Comparison of ENCODE assay signal across 9 cellular contexts in the genomic region with DNA sequence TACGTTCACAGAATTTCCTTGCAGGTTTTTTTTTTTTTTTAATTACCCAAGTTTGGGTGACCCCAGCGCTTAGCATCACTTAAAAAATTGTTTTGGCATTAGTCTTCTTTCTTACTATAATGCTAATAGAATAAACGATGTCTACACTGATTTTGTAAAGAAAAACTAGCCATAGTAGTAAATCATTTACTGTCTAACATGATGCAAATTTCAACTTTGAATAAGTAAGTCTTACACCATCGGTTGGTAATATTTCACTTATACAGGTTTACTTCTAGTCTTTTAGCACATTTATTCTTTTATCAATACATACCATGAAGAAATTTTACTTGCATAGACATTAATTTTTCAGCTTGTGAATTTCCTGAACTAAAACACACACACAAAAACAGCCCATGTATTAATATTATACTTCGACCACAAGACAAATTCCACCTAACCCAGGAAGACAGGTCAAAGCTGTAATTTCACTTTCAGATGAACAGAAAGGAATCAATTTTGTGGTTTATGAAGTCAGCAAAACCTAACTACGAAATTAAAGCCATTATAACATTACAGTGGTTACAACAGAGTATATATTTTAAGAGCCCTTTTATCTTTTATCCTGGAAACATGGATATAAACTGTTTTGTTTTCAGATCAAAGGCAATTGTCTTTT. TPM values are rescaled to one million over a fixed set of nuclear protein-coding genes. Genes with fewer than 3 reads are reported as not detected.
DNase-seq lines count a peak whose midpoint lies in the region; ATAC-seq, FAIRE-seq and TF ChIP-seq lines count a peak whose summit lies in the region.
"Had no signal": no experiment of that assay in that cellular context is flagged by ENCODE, and none has a peak within 500 bp of the region (broad histone marks: within the 10 kb centered on the region; RNA-seq: fewer than 3 reads in every experiment).

No MANE protein-coding gene starts in this region.

- H2AK5ac ChIP-seq in mesenchymal stem cell (ENCODE audit: low read length, severe bottlenecking), result no peak overlapping the region

- H2BK120ac ChIP-seq in mesenchymal stem cell (ENCODE audit: low read depth, low read length), result no peak overlapping the region

- no peak overlapping the region for H4K91ac ChIP-seq in mesenchymal stem cell (ENCODE audit: low read length)

- in situ Hi-C loops in GM13977 (cut with MboI; ENCODE audit: low pct_unique_long_range_greater_than_20kb, low sequenced_read_pairs, unreplicated experiment), result no loop called here

- peak overlapping the region; percentile 95 for H3K4me3 Mint-ChIP-seq in T-helper 1 cell treated with Interleukin-12 subunit alpha and Interleukin-12 subunit beta and Interleukin-4 antibody, amounts not matched to agents 30 μg/mL and 1 μg/mL, for 36 hours
- H3K4me3 Mint-ChIP-seq: stimulated activated naive B cell treated with anti-CD40 and anti-IgM and Interleukin-4, amounts not matched to agents 10 μg/mL and 1 μg/mL and 100 μg/mL, for 72 hours had no signal

- no peak overlapping the region for H3K27ac ChIP-seq in mesenchymal stem cell (ENCODE audit: low read length, poor library complexity, severe bottlenecking)
- H3K27ac ChIP-seq in pancreas, result no peak overlapping the region
- no peak overlapping the region for H3K27ac ChIP-seq in effector memory CD4-positive, alpha-beta T cell (ENCODE audit: insufficient read depth, low read length, poor library complexity, severe bottlenecking)

- POLR2A ChIA-PET in HEK293T (lab: Yijun Ruan, JAX), result no interaction called here

- H4K8ac ChIP-seq in mesenchymal stem cell (ENCODE audit: low read length), result no peak overlapping the region

- no peak overlapping the region for H2BK5ac ChIP-seq in mesenchymal stem cell (ENCODE audit: low read depth, low read length, poor library complexity, severe bottlenecking)

- H3K27me3 Mint-ChIP-seq in T-helper 1 cell treated with Interleukin-12 subunit alpha and Interleukin-12 subunit beta and Interleukin-4 antibody, amounts not matched to agents 30 μg/mL and 1 μg/mL, for 36 hours (ENCODE audit: low read depth), result no peaks in the 10 kb centered on the region

- peaks cover 66% of the 10 kb centered on the region for H3K4me1 Mint-ChIP-seq in T-helper 1 cell treated with Interleukin-12 subunit alpha and Interleukin-12 subunit beta and Interleukin-4 antibody, amounts not matched to agents 30 μg/mL and 1 μg/mL, for 36 hours (ENCODE audit: low read depth)

- H3K4me2 ChIP-seq in mesenchymal stem cell (ENCODE audit: low read length, poor library complexity, severe bottlenecking), result no peak overlapping the region

- H3K18ac ChIP-seq in mesenchymal stem cell (ENCODE audit: low read depth in 1 of 2, low read length in 2 of 2), result no peak overlapping the region

- DNase-seq in GM13977 (ENCODE audit: low spot score) (peak; percentile 40), HEK293T (ENCODE audit: extremely low spot score) (no peak), mesenchymal stem cell (no peak), pancreas (no peak), amniotic stem cell (lab: John Stamatoyannopoulos, UW) (no peak)
- DNase-seq in effector memory CD4-positive, alpha-beta T cell, result no peak
- DNase-seq: stimulated activated naive B cell treated with anti-CD40 and anti-IgM and Interleukin-4, amounts not matched to agents 10 μg/mL and 1 μg/mL and 100 μg/mL, for 72 hours had no signal

- no peak overlapping the region for H3K4ac ChIP-seq in mesenchymal stem cell (ENCODE audit: low read depth in 1 of 2, low read length in 2 of 2)

- H3K9me3 Mint-ChIP-seq in T-helper 1 cell treated with Interleukin-12 subunit alpha and Interleukin-12 subunit beta and Interleukin-4 antibody, amounts not matched to agents 30 μg/mL and 1 μg/mL, for 36 hours, result no peaks in the 10 kb centered on the region

- no peak overlapping the region for H3K14ac ChIP-seq in mesenchymal stem cell (ENCODE audit: low read length in 2 of 2)

- no peak for FAIRE-seq in pancreas (lab: Jason Lieb, UNC)

- H3K9me3 ChIP-seq in mesenchymal stem cell (ENCODE audit: control insufficient read depth, low read length) (no peaks in the 10 kb centered on the region), pancreas (no peaks in the 10 kb centered on the region)
- H3K9me3 ChIP-seq in effector memory CD4-positive, alpha-beta T cell (ENCODE audit: control insufficient read depth, low read length), result no peaks in the 10 kb centered on the region

- peak overlapping the region; percentile 60 for H3K27ac Mint-ChIP-seq in T-helper 1 cell treated with Interleukin-12 subunit alpha and Interleukin-12 subunit beta and Interleukin-4 antibody, amounts not matched to agents 30 μg/mL and 1 μg/mL, for 36 hours
- H3K27ac Mint-ChIP-seq: stimulated activated naive B cell treated with anti-CD40 and anti-IgM and Interleukin-4, amounts not matched to agents 10 μg/mL and 1 μg/mL and 100 μg/mL, for 72 hours had no signal

- H2BK15ac ChIP-seq in mesenchymal stem cell (ENCODE audit: low read depth, poor library complexity, severe bottlenecking), result no peak overlapping the region

- intact Hi-C loops in pancreas (cut with DNase I), result no loop called here

- H3K4me1 ChIP-seq in mesenchymal stem cell (ENCODE audit: control insufficient read depth, insufficient read depth, low read depth, low read length), result peaks cover 1% of the 10 kb centered on the region
- H3K4me1 ChIP-seq in pancreas, result peaks cover 13 to 26% (median 23%) of the 10 kb centered on the region in 3 donors
- H3K4me1 ChIP-seq in effector memory CD4-positive, alpha-beta T cell (ENCODE audit: control insufficient read depth, insufficient read depth, low read length, poor library complexity, severe bottlenecking), result peaks cover 17% of the 10 kb centered on the region

- 90% methylated on average over 2 of the region's 6 CpGs for WGBS in mesenchymal stem cell
- WGBS in pancreas, 2 donors, result 28 to 36% methylated on average over 6 of the region's 6 CpGs

- no peak overlapping the region for H3K23ac ChIP-seq in mesenchymal stem cell (ENCODE audit: low read length in 2 of 2)

- H3K79me1 ChIP-seq in mesenchymal stem cell (replicated peaks; ENCODE audit: low read length, poor library complexity, severe bottlenecking), result peaks cover 4% of the 10 kb centered on the region

- no peaks in the 10 kb centered on the region for H3K36me3 ChIP-seq in mesenchymal stem cell (ENCODE audit: control insufficient read depth in 1 of 2, insufficient read depth in 2 of 2, low read depth in 1 of 2, low read length in 2 of 2)
- H3K36me3 ChIP-seq in pancreas, result no peaks in the 10 kb centered on the region
- no peaks in the 10 kb centered on the region for H3K36me3 ChIP-seq in effector memory CD4-positive, alpha-beta T cell (ENCODE audit: control insufficient read depth, insufficient read depth, low read length)

- H3K27me3 ChIP-seq in mesenchymal stem cell (ENCODE audit: control insufficient read depth in 1 of 2, insufficient read depth in 1 of 2, low read length in 2 of 2) (no peaks in the 10 kb centered on the region), pancreas (no peaks in the 10 kb centered on the region)
- no peaks in the 10 kb centered on the region for H3K27me3 ChIP-seq in effector memory CD4-positive, alpha-beta T cell (replicated peaks; ENCODE audit: control insufficient read depth, insufficient read depth, low read length, poor library complexity, severe bottlenecking)

- ATAC-seq in pancreas (no peak), HG02642 (IDR thresholded peaks at IDR 0.05; ENCODE audit: poor library complexity, unreplicated experiment) (no peak)

- H3K4me3 ChIP-seq in mesenchymal stem cell (ENCODE audit: insufficient read depth in 1 of 2, low read depth in 1 of 2, low read length in 2 of 2) (peak overlapping the region in 1 of 2 experiments; percentile 93), pancreas (peak overlapping the region in 1 of 4 donors; percentile 91)
- no peak overlapping the region for H3K4me3 ChIP-seq in effector memory CD4-positive, alpha-beta T cell (ENCODE audit: insufficient read depth, low read depth, low read length, poor library complexity, severe bottlenecking)

- no peak overlapping the region for H2AFZ ChIP-seq in mesenchymal stem cell (ENCODE audit: low read depth, low read length)

- TF ChIP-seq CTCF in GM13977 (IDR thresholded peaks at IDR 0.05; ENCODE audit: extremely low read depth, insufficient read depth, missing control alignments) (no peak), pancreas (IDR thresholded peaks at IDR 0.05) (no peak)

- H2BK12ac ChIP-seq in mesenchymal stem cell (ENCODE audit: low read length in 2 of 2), result no peak overlapping the region

- H3K9ac ChIP-seq in mesenchymal stem cell (ENCODE audit: low read length), result peak overlapping the region; percentile 97

- peaks cover 6% of the 10 kb centered on the region for H3K36me3 Mint-ChIP-seq in T-helper 1 cell treated with Interleukin-12 subunit alpha and Interleukin-12 subunit beta and Interleukin-4 antibody, amounts not matched to agents 30 μg/mL and 1 μg/mL, for 36 hours (ENCODE audit: low read depth)

- CTCF ChIA-PET in HEK293T (lab: Yijun Ruan, JAX), result no interaction called here

TF ChIP-seq in HEK293T, 16 proteins besides CTCF, POLR2A, EP300 and RAD21:
- TF ChIP-seq, protein P1, sequence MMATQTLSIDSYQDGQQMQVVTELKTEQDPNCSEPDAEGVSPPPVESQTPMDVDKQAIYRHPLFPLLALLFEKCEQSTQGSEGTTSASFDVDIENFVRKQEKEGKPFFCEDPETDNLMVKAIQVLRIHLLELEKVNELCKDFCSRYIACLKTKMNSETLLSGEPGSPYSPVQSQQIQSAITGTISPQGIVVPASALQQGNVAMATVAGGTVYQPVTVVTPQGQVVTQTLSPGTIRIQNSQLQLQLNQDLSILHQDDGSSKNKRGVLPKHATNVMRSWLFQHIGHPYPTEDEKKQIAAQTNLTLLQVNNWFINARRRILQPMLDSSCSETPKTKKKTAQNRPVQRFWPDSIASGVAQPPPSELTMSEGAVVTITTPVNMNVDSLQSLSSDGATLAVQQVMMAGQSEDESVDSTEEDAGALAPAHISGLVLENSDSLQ (IDR thresholded peaks at IDR 0.05), result 0 out of 2 replicates have a peak, but pooled peaks have one; percentile 17
- TF ChIP-seq CTBP1 (IDR thresholded peaks at IDR 0.05; ENCODE audit: borderline replicate concordance), result no peak
TF ChIP-seq in HEK293T: peak in this region for 1.

RNA-seq across cellular contexts. Expression of a gene that starts 1.9 kb away (rescaled TPM):
- 30.0 TPM for polyA plus RNA-seq in mesenchymal stem cell (2013, experiment 1 of 2)
- 30.7 TPM for polyA plus RNA-seq in mesenchymal stem cell (2013, experiment 2 of 2)
- 10 to 100 TPM; 28.1 to 35.2 (median 30.7) TPM for total RNA-seq in pancreas
- polyA plus RNA-seq in pancreas, result 10 to 100 TPM; 10.7 to 11.4 TPM
